ENCODE assay signal across 18 cellular contexts in genomic region chr2:76268928-76269327, GRCh38.
A peak's percentile ranks its signal among the peaks of the same experiment; 100 is the strongest.
DNase-seq lines count a peak whose midpoint lies in the region; ATAC-seq, FAIRE-seq and TF ChIP-seq lines count a peak whose summit lies in the region.
"Had no signal": no experiment of that assay in that cellular context is flagged by ENCODE, and none has a peak within 500 bp of the region (broad histone marks: within the 10 kb centered on the region; RNA-seq: fewer than 3 reads in every experiment).

No MANE protein-coding gene starts in this region.

- WGBS in lower leg skin, 2 donors: 20 to 28% methylated on average over 3 of the region's 3 CpGs

- H3K27me3 ChIP-seq in cardiac muscle cell: no peaks in the 10 kb centered on the region

- no peak overlapping the region for H3K4me3 ChIP-seq in cardiac muscle cell
- H3K4me3 ChIP-seq in lower leg skin (ENCODE audit: low read depth, poor library complexity, severe bottlenecking): no peak overlapping the region
- H3K4me3 ChIP-seq: thoracic aorta had no signal

- ATAC-seq in Right ventricle myocardium inferior: no peak
- no peak for ATAC-seq in HG03521 (IDR thresholded peaks at IDR 0.05; ENCODE audit: unreplicated experiment)
- ATAC-seq: activated T-cell treated with anti-CD3 and anti-CD28 coated beads, Interleukin-2, amount 50 U/mL, for 72 hours; left lobe of liver; naive thymus-derived CD4-positive, alpha-beta T cell had no signal

- no peak for TF ChIP-seq CTCF in cardiac muscle cell (IDR thresholded peaks at IDR 0.05; ENCODE audit: low read depth, low read length)
- TF ChIP-seq CTCF in lower leg skin (IDR thresholded peaks at IDR 0.05): no peak

- H3K4me1 ChIP-seq in cardiac muscle cell (ENCODE audit: low read depth): peaks cover 11% of the 10 kb centered on the region

- no peak for FAIRE-seq in urothelium cell line (lab: Jason Lieb, UNC)
- FAIRE-seq: colon had no signal

- peak overlapping the region; percentile 23 for H3K27ac ChIP-seq in cardiac muscle cell
- H3K27ac ChIP-seq: thoracic aorta had no signal

- H3K9me3 ChIP-seq in cardiac muscle cell (ENCODE audit: low read depth): no peaks in the 10 kb centered on the region
- H3K9me3 ChIP-seq: thoracic aorta had no signal

- TF ChIP-seq POLR2A in lower leg skin (IDR thresholded peaks at IDR 0.05): no peak

- DNase-seq in cardiac muscle cell (ENCODE audit: low read depth in 1 of 2, low spot score in 1 of 2): peak in 1 of 2 donors; percentile 25
- DNase-seq in Right ventricle myocardium inferior (ENCODE audit: missing footprints): no peak
- peak; percentile 22 for DNase-seq in amniotic epithelial cell (ENCODE audit: low read depth)
- DNase-seq in inferior parietal cortex (ENCODE audit: extremely low spot score): peak; percentile 15
- DNase-seq in urothelium cell line (ENCODE audit: low spot score): peak; percentile 64
- DNase-seq in lower leg skin (ENCODE audit: low spot score in 2 of 2): no peak
- no peak for DNase-seq in DMS153 (lab: John Stamatoyannopoulos, UW)
- DNase-seq: ACHN; activated CD4-positive, alpha-beta T cell treated with anti-CD3 and anti-CD28 coated beads, Interleukin-2, amount 50 U/mL, for 4 hours; activated T-cell treated with anti-CD3 and anti-CD28 coated beads, Interleukin-2, amount 50 U/mL, for 72 hours; COR-L47; hypothalamus; naive thymus-derived CD4-positive, alpha-beta T cell; stimulated activated CD4-positive, alpha-beta T cell treated with anti-CD3 and anti-CD28 coated beads, Interleukin-1b, Interleukin-23, amount 100 ng/mL, for 48 hours had no signal

- intact Hi-C loops in Right ventricle myocardium inferior (cut with DNase I): no loop called here
- intact Hi-C loops in lower leg skin (cut with DNase I; ENCODE audit: low total_unique reads): no loop called here

- H3K36me3 ChIP-seq in cardiac muscle cell: no peaks in the 10 kb centered on the region
- H3K36me3 ChIP-seq: thoracic aorta had no signal

Comparison
In these comparisons a context has a peak if more than half of its experiments do, and no peak if none do; other contexts are left out.
1. DNase-seq: peak in amniotic epithelial cell (single experiment), inferior parietal cortex (single experiment) and urothelium cell line (single experiment); none in Right ventricle myocardium inferior (single experiment), lower leg skin (0 of 2) and DMS153 (single experiment).